In the genomic region with DNA sequence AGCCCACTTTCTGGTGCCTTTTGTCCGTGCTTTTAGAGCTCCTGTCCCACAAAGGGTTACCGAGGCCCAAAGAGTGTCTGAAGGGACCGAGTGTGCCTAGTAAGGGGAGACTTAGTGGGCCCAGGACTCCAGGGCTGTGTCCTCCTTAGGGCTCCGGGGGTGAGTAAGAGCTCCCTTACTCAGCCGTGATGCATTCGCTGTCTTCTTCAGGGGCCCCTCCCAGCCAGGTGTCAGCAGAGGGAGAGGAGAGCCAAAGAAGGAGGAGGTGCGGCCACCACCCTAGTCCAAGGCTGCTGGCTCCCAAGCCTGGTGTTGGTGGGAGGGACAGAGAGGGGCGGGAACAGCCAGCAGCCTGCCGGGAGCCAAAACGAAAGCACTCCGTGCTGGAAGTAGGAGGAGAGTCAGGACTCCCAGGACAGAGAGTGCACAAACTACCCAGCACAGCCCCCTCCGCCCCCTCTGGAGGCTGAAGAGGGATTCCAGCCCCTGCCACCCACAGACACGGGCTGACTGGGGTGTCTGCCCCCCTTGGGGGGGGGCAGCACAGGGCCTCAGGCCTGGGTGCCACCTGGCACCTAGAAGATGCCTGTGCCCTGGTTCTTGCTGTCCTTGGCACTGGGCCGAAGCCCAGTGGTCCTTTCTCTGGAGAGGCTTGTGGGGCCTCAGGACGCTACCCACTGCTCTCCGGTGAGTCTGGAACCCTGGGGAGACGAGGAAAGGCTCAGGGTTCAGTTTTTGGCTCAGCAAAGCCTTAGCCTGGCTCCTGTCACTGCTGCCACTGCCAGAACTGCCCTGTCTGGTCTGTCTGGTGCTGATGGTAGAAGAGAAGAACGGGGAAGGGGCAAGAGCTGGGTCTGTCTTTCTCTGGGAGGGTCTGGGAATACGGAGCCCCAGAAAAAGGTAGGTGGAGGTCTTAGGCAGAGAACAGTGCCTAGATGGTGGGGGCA, we compare ENCODE assay signal across 8 cellular contexts. TPM values are rescaled to one million over a fixed set of nuclear protein-coding genes. Genes with fewer than 3 reads are reported as not detected.
DNase-seq lines count a peak whose midpoint lies in the region; ATAC-seq and TF ChIP-seq lines count a peak whose summit lies in the region.

A gene with protein sequence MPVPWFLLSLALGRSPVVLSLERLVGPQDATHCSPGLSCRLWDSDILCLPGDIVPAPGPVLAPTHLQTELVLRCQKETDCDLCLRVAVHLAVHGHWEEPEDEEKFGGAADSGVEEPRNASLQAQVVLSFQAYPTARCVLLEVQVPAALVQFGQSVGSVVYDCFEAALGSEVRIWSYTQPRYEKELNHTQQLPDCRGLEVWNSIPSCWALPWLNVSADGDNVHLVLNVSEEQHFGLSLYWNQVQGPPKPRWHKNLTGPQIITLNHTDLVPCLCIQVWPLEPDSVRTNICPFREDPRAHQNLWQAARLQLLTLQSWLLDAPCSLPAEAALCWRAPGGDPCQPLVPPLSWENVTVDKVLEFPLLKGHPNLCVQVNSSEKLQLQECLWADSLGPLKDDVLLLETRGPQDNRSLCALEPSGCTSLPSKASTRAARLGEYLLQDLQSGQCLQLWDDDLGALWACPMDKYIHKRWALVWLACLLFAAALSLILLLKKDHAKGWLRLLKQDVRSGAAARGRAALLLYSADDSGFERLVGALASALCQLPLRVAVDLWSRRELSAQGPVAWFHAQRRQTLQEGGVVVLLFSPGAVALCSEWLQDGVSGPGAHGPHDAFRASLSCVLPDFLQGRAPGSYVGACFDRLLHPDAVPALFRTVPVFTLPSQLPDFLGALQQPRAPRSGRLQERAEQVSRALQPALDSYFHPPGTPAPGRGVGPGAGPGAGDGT (plus strand): TSS at position 365 of the 947 bp plus-strand sequence. CDS start 218 bp downstream, at position 583.

- no peaks in the 10 kb centered on the region for H3K79me2 ChIP-seq in MM.1S (ENCODE audit: low read length)

- H3K4me3 Mint-ChIP-seq in T-helper 1 cell treated with Interleukin-12 subunit alpha and Interleukin-12 subunit beta and Interleukin-4 antibody, amounts not matched to agents 30 μg/mL and 1 μg/mL, for 36 hours = peak within 1 kb of the TSS; percentile 72

- peak within 1 kb of the TSS; percentile 97 for H2AFZ ChIP-seq in MM.1S (ENCODE audit: low read length)

- no peaks in the 10 kb centered on the region for H3K36me3 Mint-ChIP-seq in T-helper 1 cell treated with Interleukin-12 subunit alpha and Interleukin-12 subunit beta and Interleukin-4 antibody, amounts not matched to agents 30 μg/mL and 1 μg/mL, for 36 hours (ENCODE audit: low read depth)

- no peak for TF ChIP-seq CTCF in MM.1S (IDR thresholded peaks at IDR 0.05; ENCODE audit: low read length)

- H3K36me3 ChIP-seq in MM.1S (replicated peaks; ENCODE audit: insufficient read depth, low read length) = no peaks in the 10 kb centered on the region

- no peak for ATAC-seq in GM21737 (IDR thresholded peaks at IDR 0.05; ENCODE audit: unreplicated experiment)

- H3K4me2 ChIP-seq in MM.1S (ENCODE audit: low read depth, low read length) = peak within 1 kb of the TSS; percentile 98

- no peaks in the 10 kb centered on the region for H3F3A ChIP-seq in MM.1S (ENCODE audit: insufficient read depth, low read length)

- peaks cover 8% of the 10 kb centered on the region for H3K4me1 Mint-ChIP-seq in T-helper 1 cell treated with Interleukin-12 subunit alpha and Interleukin-12 subunit beta and Interleukin-4 antibody, amounts not matched to agents 30 μg/mL and 1 μg/mL, for 36 hours (ENCODE audit: low read depth)

- H3K27me3 Mint-ChIP-seq in T-helper 1 cell treated with Interleukin-12 subunit alpha and Interleukin-12 subunit beta and Interleukin-4 antibody, amounts not matched to agents 30 μg/mL and 1 μg/mL, for 36 hours (ENCODE audit: low read depth) = peaks cover 3% of the 10 kb centered on the region

- no peaks in the 10 kb centered on the region for H3K9me3 ChIP-seq in MM.1S (replicated peaks; ENCODE audit: insufficient read depth, low read length)

- H3K27me3 ChIP-seq in MM.1S (replicated peaks; ENCODE audit: insufficient read depth, low read length) = no peaks in the 10 kb centered on the region

- peak; percentile 36 for DNase-seq in DMS153 (lab: John Stamatoyannopoulos, UW)
- peak; percentile 24 for DNase-seq in MM.1S
- DNase-seq in cerebellum (ENCODE audit: low spot score) = peak; percentile 70
- peak; percentile 60 for DNase-seq in inferior parietal cortex (ENCODE audit: extremely low spot score)
- DNase-seq in skeletal muscle cell (ENCODE audit: low read depth) = peak; percentile 87
- DNase-seq in GOT3 (lab: John Stamatoyannopoulos, UW) = no peak

- peak within 1 kb of the TSS; percentile 60 for H3K4me3 ChIP-seq in MM.1S (ENCODE audit: low read length)
- peak within 1 kb of the TSS; percentile 64 for H3K4me3 ChIP-seq in skeletal muscle cell (ENCODE audit: low read depth, low read length)

- H3K9me3 Mint-ChIP-seq in T-helper 1 cell treated with Interleukin-12 subunit alpha and Interleukin-12 subunit beta and Interleukin-4 antibody, amounts not matched to agents 30 μg/mL and 1 μg/mL, for 36 hours = no peaks in the 10 kb centered on the region

- H3K9me2 ChIP-seq in MM.1S (replicated peaks; ENCODE audit: insufficient read depth, low read length) = no peaks in the 10 kb centered on the region

- H3K27ac Mint-ChIP-seq in T-helper 1 cell treated with Interleukin-12 subunit alpha and Interleukin-12 subunit beta and Interleukin-4 antibody, amounts not matched to agents 30 μg/mL and 1 μg/mL, for 36 hours = no peak within 1 kb of the TSS

- H4K20me1 ChIP-seq in MM.1S (ENCODE audit: insufficient read depth, low read length) = no peaks in the 10 kb centered on the region

- peak within 1 kb of the TSS; percentile 24; the same call in 1 of the 2 replicates for H3K9ac ChIP-seq in MM.1S (ENCODE audit: low read length)

- H3K27ac ChIP-seq in MM.1S (ENCODE audit: low read length) = no peak within 1 kb of the TSS

- H3K4me1 ChIP-seq in MM.1S (ENCODE audit: low read length) = peaks cover 5% of the 10 kb centered on the region; the same call in 1 of the 2 replicates

RNA-seq across cellular contexts. Expression of the gene that starts here (rescaled TPM):
- total RNA-seq in cerebellum = 12.8 TPM
